ENCODE assay signal across 11 cellular contexts in genomic region chr6:73513496-73513854, GRCh38. TPM values are rescaled to one million over a fixed set of nuclear protein-coding genes. Genes with fewer than 3 reads are reported as not detected.
A peak's percentile ranks its signal among the peaks of the same experiment; 100 is the strongest.
DNase-seq lines count a peak whose midpoint lies in the region; TF ChIP-seq lines count a peak whose summit lies in the region.
"Had no signal": no experiment of that assay in that cellular context is flagged by ENCODE, and none has a peak within 500 bp of the region (broad histone marks: within the 10 kb centered on the region; RNA-seq: fewer than 3 reads in every experiment).

No MANE protein-coding gene starts in this region.

- peaks cover 46% of the 10 kb centered on the region for H3K36me3 Mint-ChIP-seq in activated CD4-positive, alpha-beta T cell treated with anti-CD3 and anti-CD28 coated beads, Interleukin-2, amount 10 ng/mL, durations not matched to agents 24 days and 14 days (ENCODE audit: low read depth)
- H3K36me3 Mint-ChIP-seq in activated CD4-positive, alpha-beta T cell treated with anti-CD3 and anti-CD28 coated beads, Interleukin-2, amount 10 ng/mL, durations not matched to agents 7 days and 5 days (ENCODE audit: low read depth), result peaks cover 37% of the 10 kb centered on the region
- peaks cover 29% of the 10 kb centered on the region for H3K36me3 Mint-ChIP-seq in progenitor cell of endocrine pancreas (ENCODE audit: insufficient read depth)

- H3K27me3 ChIP-seq in MM.1S (replicated peaks; ENCODE audit: insufficient read depth, low read length), result no peaks in the 10 kb centered on the region
- H3K27me3 ChIP-seq: stomach had no signal

- H3K9me3 ChIP-seq in MM.1S (replicated peaks; ENCODE audit: insufficient read depth, low read length), result no peaks in the 10 kb centered on the region
- H3K9me3 ChIP-seq: stomach had no signal

- TF ChIP-seq CTCF in MM.1S (IDR thresholded peaks at IDR 0.05; ENCODE audit: low read length), result no peak
- TF ChIP-seq CTCF in progenitor cell of endocrine pancreas (IDR thresholded peaks at IDR 0.05; ENCODE audit: unreplicated experiment), result no peak

- peaks cover 38% of the 10 kb centered on the region for H3K4me1 ChIP-seq in MM.1S (ENCODE audit: low read length)

- intact Hi-C loops in activated CD4-positive, alpha-beta T cell treated with anti-CD3 and anti-CD28 coated beads, Interleukin-2, amount 10 ng/mL, durations not matched to agents 24 days and 14 days (cut with micrococcal nuclease), result no loop called here
- intact Hi-C loops in head of caudate nucleus (cut with DNase I), result loop anchor here (10.0 kb wide), 1 partner anchor 59 kb away; the partner anchor contains the start of gene CGAS

- no peak overlapping the region for H3K4me2 ChIP-seq in MM.1S (ENCODE audit: low read depth, low read length)

- H3K27ac ChIP-seq in MM.1S (ENCODE audit: low read length), result peak overlapping the region; percentile 3; the same call in 1 of the 2 replicates

- H3K9ac ChIP-seq in MM.1S (ENCODE audit: low read length), result no peak overlapping the region

- CTCF ChIA-PET in activated CD4-positive, alpha-beta T cell treated with anti-CD3 and anti-CD28 coated beads, Interleukin-2, amount 10 ng/mL, durations not matched to agents 7 days and 5 days (lab: Charles Lee), result interaction anchor here (0.6 to 2.4 kb wide), 9 partner anchors 9 to 139 kb away, joined by 3 to 7 read pairs (median 4); partner anchors contain the start of gene MTO1

- H3K4me3 ChIP-seq in MM.1S (ENCODE audit: low read length), result no peak overlapping the region
- H3K4me3 ChIP-seq: stomach had no signal

- no peaks in the 10 kb centered on the region for H3K9me3 Mint-ChIP-seq in activated CD4-positive, alpha-beta T cell treated with anti-CD3 and anti-CD28 coated beads, Interleukin-2, amount 10 ng/mL, durations not matched to agents 24 days and 14 days
- H3K9me3 Mint-ChIP-seq in activated CD4-positive, alpha-beta T cell treated with anti-CD3 and anti-CD28 coated beads, Interleukin-2, amount 10 ng/mL, durations not matched to agents 7 days and 5 days, result no peaks in the 10 kb centered on the region
- H3K9me3 Mint-ChIP-seq in progenitor cell of endocrine pancreas (ENCODE audit: low read depth), result no peaks in the 10 kb centered on the region

- no peak overlapping the region for H2AFZ ChIP-seq in MM.1S (ENCODE audit: low read length)

- H4K20me1 ChIP-seq in MM.1S (ENCODE audit: insufficient read depth, low read length), result peaks cover 33% of the 10 kb centered on the region

- peak overlapping the region; percentile 3 for H3K27ac Mint-ChIP-seq in activated CD4-positive, alpha-beta T cell treated with anti-CD3 and anti-CD28 coated beads, Interleukin-2, amount 10 ng/mL, durations not matched to agents 24 days and 14 days
- no peak overlapping the region for H3K27ac Mint-ChIP-seq in activated CD4-positive, alpha-beta T cell treated with anti-CD3 and anti-CD28 coated beads, Interleukin-2, amount 10 ng/mL, durations not matched to agents 7 days and 5 days
- H3K27ac Mint-ChIP-seq in progenitor cell of endocrine pancreas, result peak overlapping the region; percentile 24

- H3K36me3 ChIP-seq in MM.1S (replicated peaks; ENCODE audit: insufficient read depth, low read length), result peaks cover 6% of the 10 kb centered on the region; the same call in 1 of the 2 replicates

- no peaks in the 10 kb centered on the region for H3K9me2 ChIP-seq in MM.1S (replicated peaks; ENCODE audit: insufficient read depth, low read length)

- H3K79me2 ChIP-seq in MM.1S (ENCODE audit: low read length), result peaks cover 17% of the 10 kb centered on the region

- POLR2A ChIA-PET in activated CD4-positive, alpha-beta T cell treated with anti-CD3 and anti-CD28 coated beads, Interleukin-2, amount 10 ng/mL, durations not matched to agents 7 days and 5 days (lab: Charles Lee), result interaction anchor here (0.7 to 1.7 kb wide), 5 partner anchors 8 to 157 kb away, joined by 3 to 6 read pairs (median 3); no protein-coding TSS in a partner anchor

- H3F3A ChIP-seq in MM.1S (ENCODE audit: insufficient read depth, low read length), result peaks cover 79% of the 10 kb centered on the region

- no peak for DNase-seq in activated CD4-positive, alpha-beta T cell treated with anti-CD3 and anti-CD28 coated beads, Interleukin-2, amount 10 ng/mL, durations not matched to agents 24 days and 14 days
- no peak for DNase-seq in activated CD4-positive, alpha-beta T cell treated with anti-CD3 and anti-CD28 coated beads, Interleukin-2, amount 10 ng/mL, durations not matched to agents 7 days and 5 days
- DNase-seq in MM.1S, result no peak
- peak; percentile 13 for DNase-seq in astrocyte of the hippocampus (ENCODE audit: low read depth, low spot score)
- no peak for DNase-seq in progenitor cell of endocrine pancreas (ENCODE audit: low spot score, unreplicated experiment)
- no peak for DNase-seq in NOMO-1 treated with dmso at 0.1 percent for 144 hours (lab: John Stamatoyannopoulos, UW; ENCODE audit: unreplicated experiment)
- DNase-seq in dermis blood vessel endothelial cell, result no peak
- DNase-seq in head of caudate nucleus, result no peak
- DNase-seq: NCI-H526, stomach, T-helper 1 cell had no signal

- peaks cover 37% of the 10 kb centered on the region for H3K4me1 Mint-ChIP-seq in activated CD4-positive, alpha-beta T cell treated with anti-CD3 and anti-CD28 coated beads, Interleukin-2, amount 10 ng/mL, durations not matched to agents 24 days and 14 days
- H3K4me1 Mint-ChIP-seq in activated CD4-positive, alpha-beta T cell treated with anti-CD3 and anti-CD28 coated beads, Interleukin-2, amount 10 ng/mL, durations not matched to agents 7 days and 5 days, result peaks cover 41% of the 10 kb centered on the region
- peaks cover 22% of the 10 kb centered on the region for H3K4me1 Mint-ChIP-seq in progenitor cell of endocrine pancreas (ENCODE audit: low read depth)

- no peaks in the 10 kb centered on the region for H3K27me3 Mint-ChIP-seq in activated CD4-positive, alpha-beta T cell treated with anti-CD3 and anti-CD28 coated beads, Interleukin-2, amount 10 ng/mL, durations not matched to agents 24 days and 14 days
- H3K27me3 Mint-ChIP-seq in activated CD4-positive, alpha-beta T cell treated with anti-CD3 and anti-CD28 coated beads, Interleukin-2, amount 10 ng/mL, durations not matched to agents 7 days and 5 days, result no peaks in the 10 kb centered on the region
- no peaks in the 10 kb centered on the region for H3K27me3 Mint-ChIP-seq in progenitor cell of endocrine pancreas

- H3K4me3 Mint-ChIP-seq in activated CD4-positive, alpha-beta T cell treated with anti-CD3 and anti-CD28 coated beads, Interleukin-2, amount 10 ng/mL, durations not matched to agents 24 days and 14 days, result no peak overlapping the region
- no peak overlapping the region for H3K4me3 Mint-ChIP-seq in activated CD4-positive, alpha-beta T cell treated with anti-CD3 and anti-CD28 coated beads, Interleukin-2, amount 10 ng/mL, durations not matched to agents 7 days and 5 days
- H3K4me3 Mint-ChIP-seq in progenitor cell of endocrine pancreas (ENCODE audit: low read depth), result no peak overlapping the region

RNA-seq across cellular contexts. Expression of gene EEF1A1, which starts 7.4 kb away (rescaled TPM):
- total RNA-seq in activated CD4-positive, alpha-beta T cell treated with anti-CD3 and anti-CD28 coated beads, Interleukin-2, amount 10 ng/mL, durations not matched to agents 24 days and 14 days, result 9,514 and 9,634 TPM in 2 replicates
- total RNA-seq in activated CD4-positive, alpha-beta T cell treated with anti-CD3 and anti-CD28 coated beads, Interleukin-2, amount 10 ng/mL, durations not matched to agents 7 days and 5 days, result 1,000 to 10,000 TPM; 7,789 to 8,433 TPM
- total RNA-seq in progenitor cell of endocrine pancreas (12,032 and 12,129 TPM in 2 replicates), dermis blood vessel endothelial cell (21,419 and 26,919 TPM in 2 replicates)

RNA-seq across cellular contexts. Expression of gene MTO1, which starts 51.9 kb away (rescaled TPM):
- total RNA-seq in activated CD4-positive, alpha-beta T cell treated with anti-CD3 and anti-CD28 coated beads, Interleukin-2, amount 10 ng/mL, durations not matched to agents 24 days and 14 days, result 35.5 and 35.7 TPM in 2 replicates
- 10 to 100 TPM; 50.9 to 59.6 TPM for total RNA-seq in activated CD4-positive, alpha-beta T cell treated with anti-CD3 and anti-CD28 coated beads, Interleukin-2, amount 10 ng/mL, durations not matched to agents 7 days and 5 days
- total RNA-seq in progenitor cell of endocrine pancreas, result 20.5 and 27.5 TPM in 2 replicates
- total RNA-seq in dermis blood vessel endothelial cell, result 28.8 and 30.0 TPM in 2 replicates
